Comparison of ENCODE assay signal across 9 cellular contexts in genomic region chr9:136552117-136552685, GRCh38. TPM values are rescaled to one million over a fixed set of nuclear protein-coding genes. Genes with fewer than 3 reads are reported as not detected.
DNase-seq lines count a peak whose midpoint lies in the region.
"Had no signal": no experiment of that assay in that cellular context is flagged by ENCODE, and none has a peak within 500 bp of the region (broad histone marks: within the 10 kb centered on the region; RNA-seq: fewer than 3 reads in every experiment).

No MANE protein-coding gene starts in this region.

- peak overlapping the region; percentile 5 for H3K18ac ChIP-seq in neuronal stem cell (ENCODE audit: low read length)

- in situ Hi-C loops in G401 (cut with HindIII; ENCODE audit: low sequenced_read_pairs), result no loop called here

- H3K27ac ChIP-seq in CD4-positive, alpha-beta memory T cell (ENCODE audit: low read depth, low read length), result no peak overlapping the region
- H3K27ac ChIP-seq in neuronal stem cell (replicated peaks; ENCODE audit: low read length), result no peak overlapping the region

- no peak overlapping the region for H2BK12ac ChIP-seq in neuronal stem cell (ENCODE audit: low read length)

- H2BK15ac ChIP-seq in neuronal stem cell (ENCODE audit: low read length), result peak overlapping the region; percentile 86

- H3K9me3 ChIP-seq in CD4-positive, alpha-beta memory T cell (ENCODE audit: control insufficient read depth in 1 of 2, low read length in 2 of 2), result no peaks in the 10 kb centered on the region
- H3K9me3 ChIP-seq in neuronal stem cell (replicated peaks in 1 of 2; ENCODE audit: control insufficient read depth in 2 of 2, insufficient read depth in 1 of 2, low read depth in 1 of 2, low read length in 2 of 2), result no peaks in the 10 kb centered on the region

- POLR2A ChIA-PET in CD4-positive, alpha-beta memory T cell (lab: Charles Lee; ENCODE audit: partially characterized antibody), result interaction anchor here (1.2 kb wide), 1 partner anchor 13 kb away, joined by 4 read pairs; no protein-coding TSS in a partner anchor

- H2BK5ac ChIP-seq in neuronal stem cell (ENCODE audit: low read length), result no peak overlapping the region

- no peak overlapping the region for H4K8ac ChIP-seq in neuronal stem cell (ENCODE audit: low read depth, low read length)

- H3K4me3 ChIP-seq in CD4-positive, alpha-beta memory T cell (ENCODE audit: low read length in 2 of 2), result no peak overlapping the region
- no peak overlapping the region for H3K4me3 ChIP-seq in neuronal stem cell (ENCODE audit: low read length in 2 of 2)

- CTCF ChIA-PET in CD4-positive, alpha-beta memory T cell (lab: Charles Lee; ENCODE audit: partially characterized antibody), result interaction anchor here (1.0 kb wide), 1 partner anchor 64 kb away, joined by 3 read pairs; no protein-coding TSS in a partner anchor

- H3K4me1 ChIP-seq in CD4-positive, alpha-beta memory T cell (ENCODE audit: insufficient read depth, low read length), result peaks cover 16% of the 10 kb centered on the region
- peaks cover 36 to 53% of the 10 kb centered on the region in 2 donors for H3K4me1 ChIP-seq in neuronal stem cell (ENCODE audit: control insufficient read depth in 2 of 2, insufficient read depth in 1 of 2, low read depth in 1 of 2, low read length in 2 of 2)

- no peak overlapping the region for H3K23ac ChIP-seq in neuronal stem cell (ENCODE audit: low read depth, low read length, poor library complexity)

- no peak overlapping the region for H3K9ac ChIP-seq in neuronal stem cell (ENCODE audit: low read depth, low read length, poor library complexity)

- no peak for DNase-seq in CD4-positive, alpha-beta memory T cell
- DNase-seq in MV-4-11 (lab: John Stamatoyannopoulos, UW) (peak; percentile 84), dedifferentiated amniotic fluid mesenchymal stem cell (ENCODE audit: extremely low spot score) (peak; percentile 89), neuronal stem cell (ENCODE audit: low spot score) (no peak), dermis blood vessel endothelial cell (no peak), G401 (ENCODE audit: low spot score) (no peak), NCI-H1092 treated with DMSO at 0.1 percent for 48 hours (lab: John Stamatoyannopoulos, UW) (no peak)
- no peak for DNase-seq in stimulated activated CD4-positive, alpha-beta T cell treated with anti-CD3 and anti-CD28 coated beads, Interleukin-1b, Interleukin-23, amount 100 ng/mL, for 48 hours
- DNase-seq: SHP77 treated with DMSO at 0.1 percent for 48 hours had no signal

- H3K4me2 ChIP-seq in neuronal stem cell (ENCODE audit: insufficient read depth, low read length, poor library complexity, severe bottlenecking), result no peak overlapping the region

- H3K36me3 Mint-ChIP-seq in CD4-positive, alpha-beta memory T cell, result no peaks in the 10 kb centered on the region

- peak overlapping the region; percentile 91 for H2AK5ac ChIP-seq in neuronal stem cell (ENCODE audit: low read depth, low read length)

- no peaks in the 10 kb centered on the region for H3K36me3 ChIP-seq in CD4-positive, alpha-beta memory T cell (ENCODE audit: insufficient read depth, low read length)
- H3K36me3 ChIP-seq in neuronal stem cell (replicated peaks in 1 of 2; ENCODE audit: control insufficient read depth in 2 of 2, insufficient read depth in 2 of 2, low read length in 2 of 2), result no peaks in the 10 kb centered on the region

- peak overlapping the region in 6 of 7 donors; percentile 13 to 80 (median 47) for H3K27ac Mint-ChIP-seq in CD4-positive, alpha-beta memory T cell

- no peak overlapping the region for H2AFZ ChIP-seq in neuronal stem cell (ENCODE audit: low read length)

- no CpG with 5 or more reads among the region's 22 CpGs for whole genome bisulfite sequencing in neuronal stem cell (ENCODE audit: extremely low coverage in 2 of 2, insufficient read length in 2 of 2, insufficient replicate concordance in 1 of 2), 2 donors

- H3K79me1 ChIP-seq in neuronal stem cell (ENCODE audit: low read depth, low read length), result peaks cover 3% of the 10 kb centered on the region

- H3K4me3 Mint-ChIP-seq in CD4-positive, alpha-beta memory T cell, result peak overlapping the region in 6 of 8 donors; percentile 23 to 62 (median 56)

- no peaks in the 10 kb centered on the region for H3K9me3 Mint-ChIP-seq in CD4-positive, alpha-beta memory T cell

- no peaks in the 10 kb centered on the region for H3K27me3 ChIP-seq in CD4-positive, alpha-beta memory T cell (ENCODE audit: insufficient read depth, low read length)
- H3K27me3 ChIP-seq in neuronal stem cell (ENCODE audit: control insufficient read depth in 3 of 3, insufficient read depth in 3 of 3, low read depth in 1 of 3, low read length in 3 of 3), result peaks cover 0 to 4% (median 0%) of the 10 kb centered on the region in 3 experiments

- peaks cover 4 to 15% (median 11%) of the 10 kb centered on the region in 4 donors for H3K4me1 Mint-ChIP-seq in CD4-positive, alpha-beta memory T cell

- no peak overlapping the region for H4K91ac ChIP-seq in neuronal stem cell (ENCODE audit: low read depth, low read length, poor library complexity)

- peak overlapping the region; percentile 35 for H2BK120ac ChIP-seq in neuronal stem cell (ENCODE audit: low read depth, low read length)

- H3K4ac ChIP-seq in neuronal stem cell (ENCODE audit: low read length), result no peak overlapping the region

- peaks cover 0 to 2% of the 10 kb centered on the region in 2 donors for H3K27me3 Mint-ChIP-seq in CD4-positive, alpha-beta memory T cell

- H3K14ac ChIP-seq in neuronal stem cell (ENCODE audit: low read length), result no peak overlapping the region

- intact Hi-C loops in CD4-positive, alpha-beta memory T cell (cut with micrococcal nuclease), result no loop called here

RNA-seq across cellular contexts. Expression of gene NOTCH1, which starts 6.4 kb away (rescaled TPM):
- 10 to 100 TPM; 43.0 to 45.4 TPM for total RNA-seq in CD4-positive, alpha-beta memory T cell
- polyA plus RNA-seq in CD4-positive, alpha-beta memory T cell, result 1 to 10 TPM in 1 of 2 donors, not detected in 1; 6.0 TPM
- 32.9 TPM for polyA plus RNA-seq in neuronal stem cell (2013, experiment 1 of 2)
- 33.2 TPM for polyA plus RNA-seq in neuronal stem cell (2013, experiment 2 of 2)
- 157 and 319 TPM in 2 replicates for total RNA-seq in dermis blood vessel endothelial cell
- total RNA-seq in G401 (2014; rRNA removed; shearing (Covaris generic)), result 10.9 and 13.8 TPM in 2 replicates

Comparison
In these comparisons a context has a peak if more than half of its experiments do, and no peak if none do; other contexts are left out.
1. DNase-seq: peak in MV-4-11 (single experiment) and dedifferentiated amniotic fluid mesenchymal stem cell (single experiment); none in CD4-positive, alpha-beta memory T cell (0 of 5), neuronal stem cell (single experiment), dermis blood vessel endothelial cell (single experiment), G401 (single experiment), stimulated activated CD4-positive, alpha-beta T cell treated with anti-CD3 and anti-CD28 coated beads, Interleukin-1b, Interleukin-23, amount 100 ng/mL, for 48 hours (single experiment) and NCI-H1092 treated with DMSO at 0.1 percent for 48 hours (single experiment).